8 cellular contexts compared by ENCODE assay signal in the genomic region with DNA sequence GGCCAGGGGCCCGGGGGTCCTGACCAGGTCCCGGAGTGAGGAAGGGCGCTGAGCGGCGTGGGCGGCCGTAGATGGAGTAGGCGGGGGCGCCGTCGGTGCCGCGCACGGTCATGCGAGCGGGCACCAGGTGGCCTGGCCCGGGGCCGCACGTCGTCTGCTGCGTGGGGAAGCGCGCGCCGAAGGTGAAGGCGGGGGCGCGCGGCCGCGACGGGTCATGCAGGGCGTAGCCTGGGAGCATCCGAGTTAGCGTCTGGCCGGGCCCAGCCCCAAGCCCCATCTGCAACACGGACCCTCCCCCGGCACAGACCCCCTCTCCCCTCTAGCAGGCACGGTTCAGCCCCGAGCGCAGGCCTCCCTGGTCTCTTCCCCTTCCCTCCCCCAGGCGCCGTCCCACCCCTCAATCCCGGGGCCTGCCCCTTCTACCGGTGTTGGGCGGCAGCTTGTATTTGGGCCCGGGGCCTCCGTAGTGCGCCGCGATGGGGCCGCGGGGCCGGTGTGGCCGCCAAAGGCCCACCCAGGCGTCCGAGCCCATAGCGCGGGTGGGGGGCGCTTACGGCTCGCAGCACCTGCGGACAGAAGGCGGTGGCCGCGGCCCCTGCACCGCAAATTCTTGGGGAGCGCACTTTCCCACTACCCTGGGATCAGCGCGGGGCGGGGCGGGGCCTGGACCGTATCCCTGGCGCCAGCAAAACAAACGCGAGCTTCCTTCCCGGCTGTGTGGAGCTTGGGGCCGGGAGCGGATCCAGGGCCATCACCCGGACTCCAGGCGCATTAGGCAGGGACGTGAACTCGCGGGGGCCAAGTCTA. TPM values are rescaled to one million over a fixed set of nuclear protein-coding genes. Genes with fewer than 3 reads are reported as not detected.
DNase-seq lines count a peak whose midpoint lies in the region; ATAC-seq and TF ChIP-seq lines count a peak whose summit lies in the region.

No MANE protein-coding gene starts in this region.

- H3K27ac ChIP-seq in C4-2B (peak overlapping the region; percentile 98), RWPE1 (peak overlapping the region; percentile 97), angular gyrus (ENCODE audit: low read depth, low read length) (peak overlapping the region; percentile 45), right cardiac atrium (ENCODE audit: low read length) (peak overlapping the region; percentile 70)

- H3K9me3 ChIP-seq in right cardiac atrium (ENCODE audit: control insufficient read depth, low read length): no peaks in the 10 kb centered on the region

- peak; percentile 65 to 68 for ATAC-seq in right cardiac atrium
- ATAC-seq in GM19455 (IDR thresholded peaks at IDR 0.05; ENCODE audit: unreplicated experiment): no peak

- POLR2A ChIA-PET in RWPE1 (lab: Yijun Ruan, JAX; ENCODE audit: low non-redundant PET): interaction anchor here (0.6 to 1.3 kb wide), 4 partner anchors 14 to 35 kb away, joined by 3 to 11 read pairs (median 6); a partner anchor contains a TSS

- CTCF ChIA-PET in RWPE1 (lab: Yijun Ruan, JAX): interaction anchor here (0.6 to 1.0 kb wide), 3 partner anchors 31 to 89 kb away, joined by 3 to 4 read pairs (median 3); a partner anchor contains a TSS

- under 1% methylated on average over 84 of the region's 84 CpGs for WGBS in right cardiac atrium

- H3K4me3 ChIP-seq in right cardiac atrium (ENCODE audit: low read length): peak overlapping the region; percentile 59

- no peaks in the 10 kb centered on the region for H3K27me3 ChIP-seq in right cardiac atrium (ENCODE audit: control insufficient read depth, insufficient read depth)

- DNase-seq in HCEC 1CT (peak; percentile 48), RWPE1 (ENCODE audit: low spot score) (no peak), right cardiac atrium (peak; percentile 90 to 95 (median 94)), retina (peak; percentile 49), T1000 (lab: John Stamatoyannopoulos, UW) (no peak)

- no peaks in the 10 kb centered on the region for H3K4me1 ChIP-seq in right cardiac atrium (ENCODE audit: control insufficient read depth, insufficient read depth, low read length)

- TF ChIP-seq CTCF in C4-2B (conservative IDR thresholded peaks at IDR 0.05): no peak
- no peak for TF ChIP-seq CTCF in RWPE1 (conservative IDR thresholded peaks at IDR 0.05; ENCODE audit: low read depth)

- intact Hi-C loops in right cardiac atrium (cut with DNase I): no loop called here

RNA-seq across cellular contexts. Expression of a gene that starts 1.9 kb away (rescaled TPM):
- total RNA-seq in right cardiac atrium: 10 to 100 TPM; 14.6 to 35.5 (median 19.3) TPM
- polyA plus RNA-seq in right cardiac atrium: 18.5 TPM

RNA-seq across cellular contexts. Expression of a gene that starts 6.4 kb away (rescaled TPM):
- total RNA-seq in right cardiac atrium: 1 to 10 TPM in 2 of 4 donors, not detected in 2; 1.4 to 2.2 TPM
- not detected for polyA plus RNA-seq in right cardiac atrium

RNA-seq across cellular contexts. Expression of a gene that starts 13.9 kb away (rescaled TPM):
- under 1 TPM in 3 of 4 donors, not detected in 1; 0.08 to 0.14 (median 0.09) TPM for total RNA-seq in right cardiac atrium
- polyA plus RNA-seq in right cardiac atrium: not detected

RNA-seq across cellular contexts. Expression of a gene that starts 23.7 kb away (rescaled TPM):
- total RNA-seq in right cardiac atrium: 10 to 100 TPM; 23.3 to 35.0 (median 28.6) TPM
- polyA plus RNA-seq in right cardiac atrium: 29.1 TPM

RNA-seq across cellular contexts. Expression of a gene that starts 24.2 kb away (rescaled TPM):
- total RNA-seq in right cardiac atrium: 10 to 100 TPM; 32.2 to 33.7 (median 33.3) TPM
- 29.0 TPM for polyA plus RNA-seq in right cardiac atrium

Comparison
In these comparisons a context has a peak if more than half of its experiments do, and no peak if none do; other contexts are left out.
1. H3K27ac ChIP-seq: peak in every context shown above with its lines; median percentile 98 in C4-2B; 97 in RWPE1; 70 in right cardiac atrium; 45 in angular gyrus.
2. DNase-seq: peak in HCEC 1CT (single experiment), right cardiac atrium (3 of 3) and retina (single experiment); none in RWPE1 (single experiment) and T1000 (single experiment).